Comparison of ENCODE assay signal across 10 cellular contexts in genomic region chr13:27022571-27023311, GRCh38.
A peak's percentile ranks its signal among the peaks of the same experiment; 100 is the strongest.
DNase-seq lines count a peak whose midpoint lies in the region; ATAC-seq and TF ChIP-seq lines count a peak whose summit lies in the region.
"Had no signal": no experiment of that assay in that cellular context is flagged by ENCODE, and none has a peak within 500 bp of the region (broad histone marks: within the 10 kb centered on the region; RNA-seq: fewer than 3 reads in every experiment).

No MANE protein-coding gene starts in this region.

- H3K4me1 ChIP-seq in RWPE2 (ENCODE audit: insufficient read depth, poor library complexity, severe bottlenecking), result no peaks in the 10 kb centered on the region

- no peaks in the 10 kb centered on the region for H3K9me3 Mint-ChIP-seq in activated CD4-positive, alpha-beta memory T cell treated with anti-CD3 and anti-CD28 coated beads for 36 hours
- no peaks in the 10 kb centered on the region for H3K9me3 Mint-ChIP-seq in activated CD4-positive, alpha-beta memory T cell treated with anti-CD3 and anti-CD28 coated beads, Interleukin-2, amount 10 ng/mL, durations not matched to agents 7 days and 5 days

- peak; percentile 18 for DNase-seq in activated CD4-positive, alpha-beta memory T cell treated with anti-CD3 and anti-CD28 coated beads for 36 hours
- DNase-seq in activated CD4-positive, alpha-beta memory T cell treated with anti-CD3 and anti-CD28 coated beads, Interleukin-2, amount 10 ng/mL, durations not matched to agents 7 days and 5 days, result no peak
- DNase-seq in RWPE2 (ENCODE audit: low spot score), result no peak
- DNase-seq in foreskin melanocyte, result peak; percentile 45
- DNase-seq in superior temporal gyrus (ENCODE audit: extremely low spot score), result peak; percentile 80
- DNase-seq in SK-N-DZ (ENCODE audit: low spot score), result no peak
- DNase-seq in cortex of kidney (lab: John Stamatoyannopoulos, UW), result no peak
- DNase-seq: stimulated activated CD4-positive, alpha-beta T cell treated with anti-CD3 and anti-CD28 coated beads, Interleukin-4, amount 100 ng/mL, for 1 hour had no signal

- no peak overlapping the region for H3K4me3 Mint-ChIP-seq in activated CD4-positive, alpha-beta memory T cell treated with anti-CD3 and anti-CD28 coated beads for 36 hours
- no peak overlapping the region for H3K4me3 Mint-ChIP-seq in activated CD4-positive, alpha-beta memory T cell treated with anti-CD3 and anti-CD28 coated beads, Interleukin-2, amount 10 ng/mL, durations not matched to agents 7 days and 5 days
- H3K4me3 Mint-ChIP-seq: B cell had no signal

- CTCF ChIA-PET in activated CD4-positive, alpha-beta memory T cell treated with anti-CD3 and anti-CD28 coated beads for 36 hours (lab: Charles Lee), result interaction anchor here (0.6 to 1.3 kb wide), 5 partner anchors 9 to 340 kb away, joined by 3 to 4 read pairs (median 3); no protein-coding TSS in a partner anchor
- CTCF ChIA-PET in activated CD4-positive, alpha-beta memory T cell treated with anti-CD3 and anti-CD28 coated beads, Interleukin-2, amount 10 ng/mL, durations not matched to agents 7 days and 5 days (lab: Charles Lee), result no interaction called here

- peaks cover 8% of the 10 kb centered on the region for H3K4me1 Mint-ChIP-seq in activated CD4-positive, alpha-beta memory T cell treated with anti-CD3 and anti-CD28 coated beads for 36 hours (ENCODE audit: low read depth)
- peaks cover 19% of the 10 kb centered on the region for H3K4me1 Mint-ChIP-seq in activated CD4-positive, alpha-beta memory T cell treated with anti-CD3 and anti-CD28 coated beads, Interleukin-2, amount 10 ng/mL, durations not matched to agents 7 days and 5 days

- H3K9me3 ChIP-seq in RWPE2 (ENCODE audit: severe bottlenecking), result no peaks in the 10 kb centered on the region

- no peak overlapping the region for H3K4me3 ChIP-seq in RWPE2 (ENCODE audit: severe bottlenecking)

- H3K36me3 Mint-ChIP-seq in activated CD4-positive, alpha-beta memory T cell treated with anti-CD3 and anti-CD28 coated beads for 36 hours, result no peaks in the 10 kb centered on the region
- H3K36me3 Mint-ChIP-seq in activated CD4-positive, alpha-beta memory T cell treated with anti-CD3 and anti-CD28 coated beads, Interleukin-2, amount 10 ng/mL, durations not matched to agents 7 days and 5 days (ENCODE audit: low read depth), result no peaks in the 10 kb centered on the region

- H3K36me3 ChIP-seq in RWPE2 (ENCODE audit: low read depth), result no peaks in the 10 kb centered on the region

- ATAC-seq in RWPE2 (ENCODE audit: low read depth) (peak; percentile 33; the same call in 1 of the 3 replicates), GM18909 (IDR thresholded peaks at IDR 0.05; ENCODE audit: poor library complexity, unreplicated experiment) (no peak)

- H3K27me3 Mint-ChIP-seq in activated CD4-positive, alpha-beta memory T cell treated with anti-CD3 and anti-CD28 coated beads for 36 hours, result peaks cover 18% of the 10 kb centered on the region
- H3K27me3 Mint-ChIP-seq in activated CD4-positive, alpha-beta memory T cell treated with anti-CD3 and anti-CD28 coated beads, Interleukin-2, amount 10 ng/mL, durations not matched to agents 7 days and 5 days, result peaks cover 16% of the 10 kb centered on the region

- POLR2A ChIA-PET in activated CD4-positive, alpha-beta memory T cell treated with anti-CD3 and anti-CD28 coated beads for 36 hours (lab: Charles Lee), result no interaction called here
- POLR2A ChIA-PET in activated CD4-positive, alpha-beta memory T cell treated with anti-CD3 and anti-CD28 coated beads, Interleukin-2, amount 10 ng/mL, durations not matched to agents 7 days and 5 days (lab: Charles Lee), result no interaction called here

- no peaks in the 10 kb centered on the region for H3K27me3 ChIP-seq in RWPE2 (ENCODE audit: insufficient read depth, poor library complexity, severe bottlenecking)

- H3K27ac Mint-ChIP-seq in activated CD4-positive, alpha-beta memory T cell treated with anti-CD3 and anti-CD28 coated beads for 36 hours, result peak overlapping the region; percentile 25
- H3K27ac Mint-ChIP-seq in activated CD4-positive, alpha-beta memory T cell treated with anti-CD3 and anti-CD28 coated beads, Interleukin-2, amount 10 ng/mL, durations not matched to agents 7 days and 5 days, result no peak overlapping the region
- H3K27ac Mint-ChIP-seq: B cell had no signal

- TF ChIP-seq CTCF in RWPE2 (IDR thresholded peaks at IDR 0.05; ENCODE audit: poor library complexity, severe bottlenecking), result no peak

- no peak overlapping the region for H3K27ac ChIP-seq in RWPE2 (ENCODE audit: poor library complexity, severe bottlenecking)

- intact Hi-C loops in activated CD4-positive, alpha-beta memory T cell treated with anti-CD3 and anti-CD28 coated beads for 36 hours (cut with micrococcal nuclease), result loop anchor here (5.0 kb wide), 1 partner anchor 110 kb away; no protein-coding TSS in a partner anchor

Comparison
In these comparisons a context has a peak if more than half of its experiments do, and no peak if none do; other contexts are left out.
1. DNase-seq: peak in activated CD4-positive, alpha-beta memory T cell treated with anti-CD3 and anti-CD28 coated beads for 36 hours (single experiment), foreskin melanocyte (single experiment) and superior temporal gyrus (single experiment); none in activated CD4-positive, alpha-beta memory T cell treated with anti-CD3 and anti-CD28 coated beads, Interleukin-2, amount 10 ng/mL, durations not matched to agents 7 days and 5 days (single experiment), RWPE2 (single experiment), SK-N-DZ (single experiment) and cortex of kidney (single experiment).